ENCODE assay signal across 12 cellular contexts in the genomic region with DNA sequence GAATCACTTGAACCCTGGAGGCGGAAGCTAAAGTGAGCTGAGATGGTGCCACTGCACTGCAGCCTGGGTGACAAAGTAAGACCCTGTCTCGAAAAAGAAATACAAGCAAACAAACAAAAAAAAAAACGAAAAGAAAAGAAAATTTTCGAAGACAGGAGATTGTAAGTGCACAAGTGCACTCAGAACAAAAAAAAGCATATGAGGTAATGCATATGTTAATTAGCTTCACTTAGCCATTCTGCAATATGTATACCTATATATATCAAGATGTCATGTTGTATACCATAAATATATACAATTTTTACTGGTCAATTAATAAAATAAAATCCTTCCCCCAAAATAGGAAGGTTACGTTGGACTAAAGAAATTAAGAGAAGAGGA.
A peak's percentile ranks its signal among the peaks of the same experiment; 100 is the strongest.
DNase-seq lines count a peak whose midpoint lies in the region; ATAC-seq, FAIRE-seq and TF ChIP-seq lines count a peak whose summit lies in the region.
"Had no signal": no experiment of that assay in that cellular context is flagged by ENCODE, and none has a peak within 500 bp of the region (broad histone marks: within the 10 kb centered on the region; RNA-seq: fewer than 3 reads in every experiment).

No MANE protein-coding gene starts in this region.

- H3K27me3 Mint-ChIP-seq in astrocyte (ENCODE audit: low read depth, unreplicated experiment), result no peaks in the 10 kb centered on the region
- H3K27me3 Mint-ChIP-seq in effector memory CD8-positive, alpha-beta T cell, result peaks cover 20 to 22% of the 10 kb centered on the region in 2 donors

- peaks cover 49% of the 10 kb centered on the region for H3K4me1 Mint-ChIP-seq in astrocyte (ENCODE audit: low read depth, unreplicated experiment)
- no peaks in the 10 kb centered on the region for H3K4me1 Mint-ChIP-seq in effector memory CD8-positive, alpha-beta T cell (ENCODE audit: low read depth in 2 of 2)
- H3K4me1 Mint-ChIP-seq: activated CD4-positive, alpha-beta T cell treated with anti-CD3 and anti-CD28 coated beads for 36 hours; T-cell had no signal

- H3K36me3 ChIP-seq in astrocyte (ENCODE audit: insufficient read depth, low read length) (no peaks in the 10 kb centered on the region), smooth muscle cell (ENCODE audit: low read depth) (no peaks in the 10 kb centered on the region), H7 (replicated peaks; ENCODE audit: control insufficient read depth, insufficient read depth, low read length) (no peaks in the 10 kb centered on the region)

- TF ChIP-seq POLR2A in GM12892 (IDR thresholded peaks at IDR 0.05; ENCODE audit: low read depth, low read length), result no peak

- in situ Hi-C loops in Caki2 (cut with HindIII; ENCODE audit: low pct_unique_long_range_greater_than_20kb, low sequenced_read_pairs), result loop anchor here (25.0 kb wide), 2 partner anchors 98 to 102 kb away; no protein-coding TSS in a partner anchor

- intact Hi-C loops in left colon (cut with DNase I, micrococcal nuclease), result no loop called here

- no peaks in the 10 kb centered on the region for H3K9me3 Mint-ChIP-seq in astrocyte (ENCODE audit: unreplicated experiment)
- H3K9me3 Mint-ChIP-seq in effector memory CD8-positive, alpha-beta T cell, result no peaks in the 10 kb centered on the region
- H3K9me3 Mint-ChIP-seq: activated T-cell treated with anti-CD3 and anti-CD28 coated beads, Interleukin-2, amount 50 U/mL, for 4 hours; T-cell had no signal

- H3K36me3 Mint-ChIP-seq in astrocyte (ENCODE audit: low read depth, unreplicated experiment), result peaks cover 5% of the 10 kb centered on the region
- no peaks in the 10 kb centered on the region for H3K36me3 Mint-ChIP-seq in effector memory CD8-positive, alpha-beta T cell (ENCODE audit: insufficient read depth)
- H3K36me3 Mint-ChIP-seq: T-cell had no signal

- H3K4me1 ChIP-seq in astrocyte (ENCODE audit: insufficient read depth, low read length) (peaks cover 46% of the 10 kb centered on the region), smooth muscle cell (ENCODE audit: low read depth) (peaks cover 19% of the 10 kb centered on the region)

- H3K9me3 ChIP-seq in astrocyte (ENCODE audit: insufficient read depth, low read depth, low read length) (no peaks in the 10 kb centered on the region), smooth muscle cell (replicated peaks; ENCODE audit: low read depth) (no peaks in the 10 kb centered on the region)

- DNase-seq in Caki2 (ENCODE audit: low read depth) (peak; percentile 68), astrocyte (ENCODE audit: low read depth) (no peak), left colon (no peak), smooth muscle cell (lab: John Stamatoyannopoulos, UW; ENCODE audit: unreplicated experiment) (no peak), T-helper 2 cell (no peak), H7 (no peak), GM12892 (ENCODE audit: insufficient read length) (no peak)
- DNase-seq in effector memory CD8-positive, alpha-beta T cell, result no peak
- DNase-seq: activated CD4-positive, alpha-beta T cell treated with anti-CD3 and anti-CD28 coated beads for 36 hours; activated T-cell treated with anti-CD3 and anti-CD28 coated beads, Interleukin-2, amount 50 U/mL, for 4 hours; T-cell had no signal

- H4K20me1 ChIP-seq in astrocyte (ENCODE audit: insufficient read depth, low read length) (no peaks in the 10 kb centered on the region), smooth muscle cell (ENCODE audit: low read depth) (no peaks in the 10 kb centered on the region)

- H3K79me2 ChIP-seq in astrocyte (ENCODE audit: insufficient read depth, low read length) (no peaks in the 10 kb centered on the region), smooth muscle cell (ENCODE audit: low read depth) (no peaks in the 10 kb centered on the region)

- peak; percentile 2 for ATAC-seq in left colon
- ATAC-seq in effector memory CD8-positive, alpha-beta T cell (replicated peaks), result no peak
- ATAC-seq: activated CD4-positive, alpha-beta T cell treated with anti-CD3 and anti-CD28 coated beads for 36 hours; activated T-cell treated with anti-CD3 and anti-CD28 coated beads, Interleukin-2, amount 50 U/mL, for 4 hours; T-cell had no signal

- H3K4me3 ChIP-seq in astrocyte (ENCODE audit: insufficient read depth, low read depth, low read length) (no peak overlapping the region), smooth muscle cell (no peak overlapping the region), H7 (ENCODE audit: insufficient read depth, low read depth, low read length) (no peak overlapping the region)

- H3K4me2 ChIP-seq in astrocyte (ENCODE audit: low read length) (peak overlapping the region; percentile 66), smooth muscle cell (peak overlapping the region; percentile 79)

- H3K4me3 Mint-ChIP-seq in astrocyte (ENCODE audit: unreplicated experiment), result no peak overlapping the region
- no peak overlapping the region for H3K4me3 Mint-ChIP-seq in effector memory CD8-positive, alpha-beta T cell
- H3K4me3 Mint-ChIP-seq: activated CD4-positive, alpha-beta T cell treated with anti-CD3 and anti-CD28 coated beads for 36 hours; activated T-cell treated with anti-CD3 and anti-CD28 coated beads, Interleukin-2, amount 50 U/mL, for 4 hours; T-cell had no signal

- H3K9ac ChIP-seq in astrocyte (ENCODE audit: low read length) (no peak overlapping the region), smooth muscle cell (ENCODE audit: low read depth) (no peak overlapping the region)

- FAIRE-seq in astrocyte (lab: Jason Lieb, UNC), result no peak
- FAIRE-seq in GM12892 (lab: Jason Lieb, UNC), result no peak
- FAIRE-seq: H1 had no signal

- TF ChIP-seq CTCF in astrocyte (IDR thresholded peaks at IDR 0.05; ENCODE audit: insufficient read depth, low read depth, low read length), result no peak
- TF ChIP-seq CTCF in smooth muscle cell (IDR thresholded peaks at IDR 0.05; ENCODE audit: borderline replicate concordance, insufficient read depth, poor library complexity, severe bottlenecking), result no peak

- H2AFZ ChIP-seq in astrocyte (ENCODE audit: low read depth, low read length), result no peak overlapping the region
- H2AFZ ChIP-seq in smooth muscle cell (ENCODE audit: low read depth), result no peak overlapping the region

- H3K27ac ChIP-seq in astrocyte (ENCODE audit: low read depth, low read length), result no peak overlapping the region
- peak overlapping the region; percentile 89 for H3K27ac ChIP-seq in smooth muscle cell (ENCODE audit: low read depth)

- H3K27me3 ChIP-seq in astrocyte (ENCODE audit: insufficient read depth, low read length) (no peaks in the 10 kb centered on the region), smooth muscle cell (ENCODE audit: low read depth) (no peaks in the 10 kb centered on the region), H7 (ENCODE audit: control insufficient read depth, insufficient read depth, low read length) (no peaks in the 10 kb centered on the region)

- peaks cover 13% of the 10 kb centered on the region for H3F3A ChIP-seq in smooth muscle cell (ENCODE audit: low read depth)

- no peak overlapping the region for H3K27ac Mint-ChIP-seq in astrocyte (ENCODE audit: unreplicated experiment)
- no peak overlapping the region for H3K27ac Mint-ChIP-seq in effector memory CD8-positive, alpha-beta T cell
- H3K27ac Mint-ChIP-seq: activated CD4-positive, alpha-beta T cell treated with anti-CD3 and anti-CD28 coated beads for 36 hours; T-cell had no signal

- WGBS in smooth muscle cell (ENCODE audit: low lambda C conversion rate), result 78% methylated on average over 5 of the region's 5 CpGs
